Comparison of ENCODE assay signal across 15 cellular contexts in the genomic region with DNA sequence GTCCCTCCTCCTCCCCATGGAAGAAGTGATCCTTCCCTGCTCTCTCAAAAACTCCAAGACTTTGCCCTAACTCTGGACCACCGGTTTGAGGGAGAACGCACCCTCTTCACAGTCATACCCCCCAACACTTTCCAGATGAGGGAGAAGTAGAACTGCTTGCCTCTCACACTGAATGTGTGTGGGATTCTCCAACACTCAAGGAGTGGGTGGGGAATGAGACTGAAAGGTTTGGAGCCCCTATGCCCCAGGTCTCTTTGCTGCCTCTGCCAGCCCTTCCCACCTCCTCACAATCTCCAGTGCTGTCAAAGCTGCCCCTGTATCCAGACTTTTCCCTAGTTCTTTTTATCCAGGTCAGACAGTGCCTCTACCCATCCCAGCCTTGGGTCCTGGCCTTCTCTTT. TPM values are rescaled to one million over a fixed set of nuclear protein-coding genes. Genes with fewer than 3 reads are reported as not detected.
A peak's percentile ranks its signal among the peaks of the same experiment; 100 is the strongest.
DNase-seq lines count a peak whose midpoint lies in the region; ATAC-seq and TF ChIP-seq lines count a peak whose summit lies in the region.
"Had no signal": no experiment of that assay in that cellular context is flagged by ENCODE, and none has a peak within 500 bp of the region (broad histone marks: within the 10 kb centered on the region; RNA-seq: fewer than 3 reads in every experiment).

No MANE protein-coding gene starts in this region.

- DNase-seq in Peyer's patch: no peak
- no peak for DNase-seq in esophagus squamous epithelium (lab: John Stamatoyannopoulos, UW)
- DNase-seq in upper lobe of right lung: no peak
- DNase-seq in adrenal gland: no peak
- DNase-seq in foreskin melanocyte: no peak
- DNase-seq in hepatic stellate cell (ENCODE audit: low spot score): no peak
- DNase-seq: CD8-positive, alpha-beta T cell; HCEC 1CT; MM.1S; NCI-H1105; NCI-H1694 treated with DMSO at 0.1 percent for 48 hours; NCI-H345; PC-3 had no signal

- TF ChIP-seq POLR2A in Peyer's patch (IDR thresholded peaks at IDR 0.05) (no peak), esophagus squamous epithelium (IDR thresholded peaks at IDR 0.05) (no peak), adrenal gland (IDR thresholded peaks at IDR 0.05) (no peak)

- no peak for ATAC-seq in upper lobe of right lung
- ATAC-seq: CD8-positive, alpha-beta T cell; PC-3 had no signal

- H3K9me3 ChIP-seq in Peyer's patch (no peaks in the 10 kb centered on the region), esophagus squamous epithelium (no peaks in the 10 kb centered on the region), muscle layer of duodenum (ENCODE audit: control insufficient read depth in 1 of 2, low read length in 2 of 2) (no peaks in the 10 kb centered on the region), upper lobe of right lung (no peaks in the 10 kb centered on the region), adrenal gland (replicated peaks in 1 of 3) (no peaks in the 10 kb centered on the region)

- H3K36me3 ChIP-seq in Peyer's patch (peaks cover 0 to 12% (median 0%) of the 10 kb centered on the region in 3 donors), esophagus squamous epithelium (no peaks in the 10 kb centered on the region), muscle layer of duodenum (ENCODE audit: control insufficient read depth in 1 of 2, insufficient read depth in 2 of 2, low read length in 2 of 2) (no peaks in the 10 kb centered on the region), upper lobe of right lung (no peaks in the 10 kb centered on the region), adrenal gland (replicated peaks in 1 of 2) (no peaks in the 10 kb centered on the region)

- H3K27ac ChIP-seq in Peyer's patch: peak overlapping the region in 3 of 4 donors; percentile 17 to 92 (median 79)
- H3K27ac ChIP-seq in esophagus squamous epithelium: peak overlapping the region; percentile 88 to 93 (median 92)
- H3K27ac ChIP-seq in muscle layer of duodenum (ENCODE audit: low read length): peak overlapping the region; percentile 90
- H3K27ac ChIP-seq in upper lobe of right lung: peak overlapping the region; percentile 9
- H3K27ac ChIP-seq in adrenal gland: peak overlapping the region in 1 of 5 donors; percentile 27

- H3K4me3 ChIP-seq in Peyer's patch: no peak overlapping the region
- no peak overlapping the region for H3K4me3 ChIP-seq in esophagus squamous epithelium
- H3K4me3 ChIP-seq in muscle layer of duodenum (ENCODE audit: low read depth in 1 of 2, low read length in 2 of 2): peak overlapping the region in 1 of 2 donors; percentile 37
- H3K4me3 ChIP-seq in upper lobe of right lung: no peak overlapping the region
- no peak overlapping the region for H3K4me3 ChIP-seq in adrenal gland

- H3K4me1 ChIP-seq in Peyer's patch: peaks cover 0 to 76% (median 2%) of the 10 kb centered on the region in 4 donors
- H3K4me1 ChIP-seq in esophagus squamous epithelium: peaks cover 13 to 96% (median 65%) of the 10 kb centered on the region in 3 donors
- peaks cover 35 to 72% of the 10 kb centered on the region in 2 donors for H3K4me1 ChIP-seq in muscle layer of duodenum (ENCODE audit: control insufficient read depth in 1 of 2, insufficient read depth in 2 of 2, low read length in 2 of 2)
- H3K4me1 ChIP-seq in upper lobe of right lung: peaks cover 17% of the 10 kb centered on the region
- H3K4me1 ChIP-seq in adrenal gland (replicated peaks in 1 of 2): peaks cover 0 to 18% of the 10 kb centered on the region in 2 donors

- intact Hi-C loops in esophagus squamous epithelium (cut with DNase I) (no loop called here), upper lobe of right lung (cut with DNase I) (no loop called here), adrenal gland (cut with DNase I) (no loop called here)

- TF ChIP-seq CTCF in Peyer's patch (IDR thresholded peaks at IDR 0.05) (no peak), esophagus squamous epithelium (IDR thresholded peaks at IDR 0.05) (no peak), upper lobe of right lung (IDR thresholded peaks at IDR 0.05) (no peak), adrenal gland (IDR thresholded peaks at IDR 0.05) (no peak)

- WGBS in esophagus squamous epithelium, 2 donors: 36 to 63% methylated on average over 2 of the region's 2 CpGs
- 50 to 75% (median 53%) methylated on average over 2 of the region's 2 CpGs for WGBS in adrenal gland, 4 donors

- H3K27me3 ChIP-seq in Peyer's patch (no peaks in the 10 kb centered on the region), esophagus squamous epithelium (peaks cover 0 to 98% (median 3%) of the 10 kb centered on the region in 4 donors), muscle layer of duodenum (ENCODE audit: low read depth, low read length) (peaks cover 30% of the 10 kb centered on the region), upper lobe of right lung (peaks cover 60% of the 10 kb centered on the region), adrenal gland (no peaks in the 10 kb centered on the region)

RNA-seq across cellular contexts. Expression of a gene that starts 11.4 kb away (rescaled TPM):
- 1 to 10 TPM; 1.8 to 6.6 (median 5.1) TPM for total RNA-seq in Peyer's patch
- total RNA-seq in esophagus squamous epithelium: 1 to 10 TPM in 3 of 4 donors, under 1 TPM in 1; 0.27 to 2.9 (median 1.8) TPM
- total RNA-seq in upper lobe of right lung: 4.9 TPM
- 1 to 10 TPM; 1.7 to 9.8 (median 3.3) TPM for total RNA-seq in adrenal gland
- polyA plus RNA-seq in adrenal gland: 1 to 10 TPM; 3.1 to 4.7 (median 4.5) TPM
- polyA plus RNA-seq: BJ had no signal

RNA-seq across cellular contexts. Expression of a gene that starts 21.8 kb away (rescaled TPM):
- total RNA-seq in Peyer's patch (1 to 10 TPM; 1.4 to 9.6 (median 4.1) TPM), esophagus squamous epithelium (10 to 100 TPM in 3 of 4 donors, 1 to 10 TPM in 1; 9.2 to 24.2 (median 17.1) TPM), upper lobe of right lung (11.0 TPM), adrenal gland (10 to 100 TPM; 10.6 to 61.1 (median 29.0) TPM)
- 10 to 100 TPM; 17.9 to 73.6 (median 24.2) TPM for polyA plus RNA-seq in adrenal gland

RNA-seq across cellular contexts. Expression of a gene that starts 23.3 kb away (rescaled TPM):
- 10 to 100 TPM; 37.0 to 89.3 (median 65.4) TPM for total RNA-seq in Peyer's patch
- total RNA-seq in esophagus squamous epithelium: 10 to 100 TPM in 1 of 4 donors, 1 to 10 TPM in 3; 2.5 to 11.1 (median 5.8) TPM
- 13.3 TPM for total RNA-seq in upper lobe of right lung
- 10 to 100 TPM in 4 of 8 donors, 1 to 10 TPM in 4; 2.3 to 18.8 (median 8.8) TPM for total RNA-seq in adrenal gland
- polyA plus RNA-seq in adrenal gland: 10 to 100 TPM in 2 of 3 donors, 1 to 10 TPM in 1; 3.3 to 28.8 (median 11.4) TPM
- polyA plus RNA-seq: BJ had no signal

RNA-seq across cellular contexts. Expression of a gene that starts 26.9 kb away (rescaled TPM):
- total RNA-seq in Peyer's patch (10 to 100 TPM in 3 of 4 donors, 1 to 10 TPM in 1; 7.7 to 22.5 (median 15.0) TPM), esophagus squamous epithelium (not detected), upper lobe of right lung (4.4 TPM), adrenal gland (1 to 10 TPM in 6 of 8 donors, under 1 TPM in 2; 0.12 to 4.8 (median 2.7) TPM)
- 10 to 100 TPM in 1 of 3 donors, 1 to 10 TPM in 2; 4.2 to 10.5 (median 5.6) TPM for polyA plus RNA-seq in adrenal gland
- total RNA-seq: CD8-positive, alpha-beta T cell had no signal
- polyA plus RNA-seq: BJ had no signal

RNA-seq across cellular contexts. Expression of a gene that starts 35.9 kb away (rescaled TPM):
- total RNA-seq in Peyer's patch: not detected
- under 1 TPM in 1 of 4 donors, not detected in 3; 0.19 TPM for total RNA-seq in esophagus squamous epithelium
- not detected for total RNA-seq in upper lobe of right lung
- not detected for total RNA-seq in adrenal gland
- polyA plus RNA-seq in adrenal gland: not detected
- total RNA-seq: CD8-positive, alpha-beta T cell; PC-3 had no signal
- polyA plus RNA-seq: BJ had no signal
